Comparison of ENCODE assay signal across 1 cellular context in the genomic region with DNA sequence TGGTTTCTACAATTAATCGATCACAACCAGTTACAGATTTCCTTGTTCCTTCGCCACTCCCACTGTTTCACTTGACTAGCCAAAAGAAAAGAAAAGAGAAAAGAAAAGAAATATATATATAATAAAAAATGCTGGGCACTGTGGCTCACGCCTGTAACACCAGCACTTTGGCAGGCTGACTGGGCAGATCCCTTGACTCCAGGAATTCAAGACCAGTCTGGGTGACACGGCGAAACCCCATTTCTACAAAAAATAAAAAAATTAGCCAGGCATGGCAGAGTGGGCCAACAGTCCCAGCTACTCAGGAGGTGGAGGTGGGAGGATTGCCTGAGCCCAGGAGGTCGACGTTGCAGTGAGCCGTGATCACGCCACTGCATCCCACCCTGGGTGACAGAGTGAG.
TF ChIP-seq lines count a peak whose summit lies in the region.

No MANE protein-coding gene starts in this region.

TF ChIP-seq in H1, 55 proteins besides CTCF, POLR2A, EP300 and RAD21:
- TF ChIP-seq SRF (IDR thresholded peaks at IDR 0.05; ENCODE audit: low read depth, low read length) (no peak), TEAD4 (IDR thresholded peaks at IDR 0.05; ENCODE audit: low read depth, low read length) (no peak), SIN3A (conservative IDR thresholded peaks at IDR 0.05 in 1 of 2, IDR thresholded peaks at IDR 0.05 in 1 of 2; ENCODE audit: low read depth in 1 of 2, low read length in 2 of 2) (no peak), HDAC2 (IDR thresholded peaks at IDR 0.05; ENCODE audit: borderline replicate concordance in 1 of 2, low read depth in 2 of 2, low read length in 2 of 2) (no peak), POU5F1 (IDR thresholded peaks at IDR 0.05; ENCODE audit: low read depth, low read length) (no peak), CEBPB (IDR thresholded peaks at IDR 0.05; ENCODE audit: low read depth, low read length) (no peak), BRCA1 (IDR thresholded peaks at IDR 0.05; ENCODE audit: low read depth, low read length) (no peak), TCF12 (IDR thresholded peaks at IDR 0.05; ENCODE audit: low read depth, low read length) (no peak), GABPA (IDR thresholded peaks at IDR 0.05; ENCODE audit: borderline replicate concordance, insufficient read depth, low read length) (no peak), HDAC6 (IDR thresholded peaks at IDR 0.05; ENCODE audit: low read depth, low read length) (no peak), KDM5A (IDR thresholded peaks at IDR 0.05; ENCODE audit: low read length) (no peak), KDM1A (IDR thresholded peaks at IDR 0.05; ENCODE audit: borderline replicate concordance, low read length) (no peak), SAP30 (IDR thresholded peaks at IDR 0.05; ENCODE audit: insufficient read depth, insufficient replicate concordance, low read length) (no peak), SIX5 (IDR thresholded peaks at IDR 0.05; ENCODE audit: low read depth, low read length) (no peak), NANOG (IDR thresholded peaks at IDR 0.05; ENCODE audit: insufficient read depth, low read depth, low read length, poor library complexity, severe bottlenecking) (no peak)
- TF ChIP-seq, protein P1, sequence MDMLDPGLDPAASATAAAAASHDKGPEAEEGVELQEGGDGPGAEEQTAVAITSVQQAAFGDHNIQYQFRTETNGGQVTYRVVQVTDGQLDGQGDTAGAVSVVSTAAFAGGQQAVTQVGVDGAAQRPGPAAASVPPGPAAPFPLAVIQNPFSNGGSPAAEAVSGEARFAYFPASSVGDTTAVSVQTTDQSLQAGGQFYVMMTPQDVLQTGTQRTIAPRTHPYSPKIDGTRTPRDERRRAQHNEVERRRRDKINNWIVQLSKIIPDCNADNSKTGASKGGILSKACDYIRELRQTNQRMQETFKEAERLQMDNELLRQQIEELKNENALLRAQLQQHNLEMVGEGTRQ (IDR thresholded peaks at IDR 0.05; ENCODE audit: low read length) = no peak
- TF ChIP-seq, protein P2, sequence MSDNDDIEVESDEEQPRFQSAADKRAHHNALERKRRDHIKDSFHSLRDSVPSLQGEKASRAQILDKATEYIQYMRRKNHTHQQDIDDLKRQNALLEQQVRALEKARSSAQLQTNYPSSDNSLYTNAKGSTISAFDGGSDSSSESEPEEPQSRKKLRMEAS (IDR thresholded peaks at IDR 0.05) = no peak
- TF ChIP-seq, protein P3, sequence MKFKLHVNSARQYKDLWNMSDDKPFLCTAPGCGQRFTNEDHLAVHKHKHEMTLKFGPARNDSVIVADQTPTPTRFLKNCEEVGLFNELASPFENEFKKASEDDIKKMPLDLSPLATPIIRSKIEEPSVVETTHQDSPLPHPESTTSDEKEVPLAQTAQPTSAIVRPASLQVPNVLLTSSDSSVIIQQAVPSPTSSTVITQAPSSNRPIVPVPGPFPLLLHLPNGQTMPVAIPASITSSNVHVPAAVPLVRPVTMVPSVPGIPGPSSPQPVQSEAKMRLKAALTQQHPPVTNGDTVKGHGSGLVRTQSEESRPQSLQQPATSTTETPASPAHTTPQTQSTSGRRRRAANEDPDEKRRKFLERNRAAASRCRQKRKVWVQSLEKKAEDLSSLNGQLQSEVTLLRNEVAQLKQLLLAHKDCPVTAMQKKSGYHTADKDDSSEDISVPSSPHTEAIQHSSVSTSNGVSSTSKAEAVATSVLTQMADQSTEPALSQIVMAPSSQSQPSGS (IDR thresholded peaks at IDR 0.05; ENCODE audit: low read length) = no peak
